ENCODE assay signal across 13 cellular contexts in the genomic region with DNA sequence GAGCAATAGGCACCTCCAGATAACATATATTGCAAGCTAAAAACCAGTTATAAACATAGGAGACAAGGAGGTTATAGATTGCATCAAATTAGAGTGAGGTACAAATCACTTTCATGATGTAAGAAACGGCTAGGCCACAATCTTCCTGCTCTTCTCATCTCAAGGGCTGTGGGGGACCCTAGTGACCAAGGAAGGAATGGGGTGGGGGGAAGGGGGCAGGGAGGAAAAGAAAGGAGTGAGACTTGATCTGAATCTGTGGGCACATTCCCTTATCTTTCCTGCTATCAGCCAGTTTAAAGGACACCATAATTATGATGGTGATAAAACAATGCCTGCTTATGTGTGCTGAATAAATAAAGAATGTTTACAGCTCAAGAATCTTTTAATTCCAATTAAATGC. TPM values are rescaled to one million over a fixed set of nuclear protein-coding genes. Genes with fewer than 3 reads are reported as not detected.
A peak's percentile ranks its signal among the peaks of the same experiment; 100 is the strongest.
DNase-seq lines count a peak whose midpoint lies in the region; ATAC-seq and TF ChIP-seq lines count a peak whose summit lies in the region.
"Had no signal": no experiment of that assay in that cellular context is flagged by ENCODE, and none has a peak within 500 bp of the region (broad histone marks: within the 10 kb centered on the region; RNA-seq: fewer than 3 reads in every experiment).

No MANE protein-coding gene starts in this region.

- TF ChIP-seq CTCF in A673 (conservative IDR thresholded peaks at IDR 0.05; ENCODE audit: low read depth, low read length): no peak
- TF ChIP-seq CTCF in brain microvascular endothelial cell (IDR thresholded peaks at IDR 0.05; ENCODE audit: low read depth, low read length, missing control alignments): peak; percentile 14
- TF ChIP-seq CTCF in CD8-positive, alpha-beta T cell (IDR thresholded peaks at IDR 0.05): no peak

- no peak for ATAC-seq in CD8-positive, alpha-beta T cell
- no peak for ATAC-seq in HG02840 (IDR thresholded peaks at IDR 0.05; ENCODE audit: low FRiP score, unreplicated experiment)
- ATAC-seq: heart right ventricle had no signal

- H3K27ac Mint-ChIP-seq in CD8-positive, alpha-beta T cell: no peak overlapping the region
- no peak overlapping the region for H3K27ac Mint-ChIP-seq in activated T-cell treated with anti-CD3 and anti-CD28 coated beads, Interleukin-2, amount 50 U/mL, for 24 hours
- H3K27ac Mint-ChIP-seq: CD4-positive, CD25-positive, alpha-beta regulatory T cell had no signal

- peaks cover 46% of the 10 kb centered on the region for H3K4me1 Mint-ChIP-seq in CD8-positive, alpha-beta T cell (ENCODE audit: low read depth)
- peaks cover 49% of the 10 kb centered on the region for H3K4me1 Mint-ChIP-seq in activated T-cell treated with anti-CD3 and anti-CD28 coated beads, Interleukin-2, amount 50 U/mL, for 24 hours (ENCODE audit: low read depth)

- no peaks in the 10 kb centered on the region for H3K9me3 Mint-ChIP-seq in CD8-positive, alpha-beta T cell
- H3K9me3 Mint-ChIP-seq in activated T-cell treated with anti-CD3 and anti-CD28 coated beads, Interleukin-2, amount 50 U/mL, for 24 hours: no peaks in the 10 kb centered on the region
- H3K9me3 Mint-ChIP-seq: memory B cell had no signal

- H3K4me3 ChIP-seq in A673 (ENCODE audit: low read depth, low read length, poor library complexity, severe bottlenecking) (no peak overlapping the region), HUES48 (ENCODE audit: low read depth, low read length) (no peak overlapping the region), brain microvascular endothelial cell (ENCODE audit: low read depth, low read length) (no peak overlapping the region), muscle layer of colon (ENCODE audit: low read depth in 1 of 2, low read length in 2 of 2) (no peak overlapping the region)
- H3K4me3 ChIP-seq in CD8-positive, alpha-beta T cell (ENCODE audit: low read depth, low read length): no peak overlapping the region

- BruUV-seq in A673 (replicated peaks; lab: Mats Ljungman, UMichigan): no TSS peak

- H3K27me3 Mint-ChIP-seq in CD8-positive, alpha-beta T cell (ENCODE audit: low read depth): peaks cover 59% of the 10 kb centered on the region
- H3K27me3 Mint-ChIP-seq in activated T-cell treated with anti-CD3 and anti-CD28 coated beads, Interleukin-2, amount 50 U/mL, for 24 hours: peaks cover 65% of the 10 kb centered on the region

- H3K4me1 ChIP-seq in A673 (ENCODE audit: insufficient read depth, low read length, poor library complexity, severe bottlenecking) (peaks cover 52% of the 10 kb centered on the region), HUES48 (ENCODE audit: control insufficient read depth, insufficient read depth, low read length) (peaks cover 64% of the 10 kb centered on the region), muscle layer of colon (ENCODE audit: insufficient read depth, low read length) (peaks cover 36% of the 10 kb centered on the region)
- peaks cover 37% of the 10 kb centered on the region for H3K4me1 ChIP-seq in CD8-positive, alpha-beta T cell (ENCODE audit: insufficient read depth, low read length)

- intact Hi-C loops in A673 (cut with micrococcal nuclease; ENCODE audit: unreplicated experiment): no loop called here
- intact Hi-C loops in CD8-positive, alpha-beta T cell (cut with DNase I, micrococcal nuclease): loop anchor here in 1 of 2 experiments (10.0 kb wide), 1 partner anchor 1912 kb away; a partner anchor contains a TSS

- H3K27ac ChIP-seq in A673 (ENCODE audit: low read depth, low read length, poor library complexity, severe bottlenecking): peak overlapping the region; percentile 99
- peak overlapping the region; percentile 99 for H3K27ac ChIP-seq in HUES48 (ENCODE audit: low read depth, low read length)
- no peak overlapping the region for H3K27ac ChIP-seq in brain microvascular endothelial cell
- H3K27ac ChIP-seq in muscle layer of colon (ENCODE audit: low read depth, low read length): peak overlapping the region; percentile 100
- H3K27ac ChIP-seq in CD8-positive, alpha-beta T cell (ENCODE audit: low read depth, low read length): no peak overlapping the region

- no peaks in the 10 kb centered on the region for H3K36me3 ChIP-seq in A673 (ENCODE audit: insufficient read depth, low read length, poor library complexity, severe bottlenecking)
- no peaks in the 10 kb centered on the region for H3K36me3 ChIP-seq in HUES48 (ENCODE audit: control insufficient read depth, insufficient read depth, low read length)
- no peaks in the 10 kb centered on the region for H3K36me3 ChIP-seq in brain microvascular endothelial cell (replicated peaks)
- H3K36me3 ChIP-seq in muscle layer of colon (ENCODE audit: insufficient read depth, low read length): no peaks in the 10 kb centered on the region
- H3K36me3 ChIP-seq in CD8-positive, alpha-beta T cell (ENCODE audit: insufficient read depth, low read length): no peaks in the 10 kb centered on the region
- H3K36me3 ChIP-seq: heart right ventricle had no signal

- DNase-seq in A673 (ENCODE audit: low spot score): peak; percentile 61
- no peak for DNase-seq in brain microvascular endothelial cell
- DNase-seq in CD8-positive, alpha-beta T cell: no peak
- no peak for DNase-seq in kidney glomerular epithelial cell (lab: John Stamatoyannopoulos, UW)
- no peak for DNase-seq in activated T-cell treated with anti-CD3 and anti-CD28 coated beads, Interleukin-2, amount 50 U/mL, for 24 hours
- DNase-seq: amniotic stem cell; CD4-positive, CD25-positive, alpha-beta regulatory T cell; heart right ventricle; SIG-M5 had no signal

- no peak overlapping the region for H3K9ac ChIP-seq in HUES48 (ENCODE audit: low read depth, low read length)
- no peak overlapping the region for H3K9ac ChIP-seq in muscle layer of colon (ENCODE audit: low read length)

- H3K27me3 ChIP-seq in A673 (replicated peaks; ENCODE audit: insufficient read depth, low read depth, low read length, poor library complexity) (no peaks in the 10 kb centered on the region), HUES48 (ENCODE audit: control insufficient read depth, insufficient read depth, low read length) (peaks cover 30% of the 10 kb centered on the region), brain microvascular endothelial cell (replicated peaks) (no peaks in the 10 kb centered on the region), muscle layer of colon (ENCODE audit: control insufficient read depth in 1 of 2, insufficient read depth in 2 of 2, low read length in 2 of 2) (no peaks in the 10 kb centered on the region)
- peaks cover 51% of the 10 kb centered on the region for H3K27me3 ChIP-seq in CD8-positive, alpha-beta T cell (ENCODE audit: insufficient read depth, low read length)

- CTCF ChIA-PET in A673 (lab: Charles Lee): interaction anchor here (1.3 kb wide), 1 partner anchor 209 kb away, joined by 3 read pairs; no protein-coding TSS in a partner anchor
- CTCF ChIA-PET in CD8-positive, alpha-beta T cell (lab: Charles Lee): interaction anchor here (2.5 kb wide), 1 partner anchor 27 kb away, joined by 11 read pairs; no protein-coding TSS in a partner anchor

- POLR2A ChIA-PET in A673 (lab: Charles Lee; ENCODE audit: low non-redundant PET): no interaction called here
- POLR2A ChIA-PET in CD8-positive, alpha-beta T cell (lab: Charles Lee): no interaction called here

- H3K9me3 ChIP-seq in A673 (ENCODE audit: low read depth, low read length, poor library complexity, severe bottlenecking) (no peaks in the 10 kb centered on the region), HUES48 (ENCODE audit: control insufficient read depth, insufficient read depth, low read length) (no peaks in the 10 kb centered on the region), muscle layer of colon (ENCODE audit: low read length) (no peaks in the 10 kb centered on the region)
- no peaks in the 10 kb centered on the region for H3K9me3 ChIP-seq in CD8-positive, alpha-beta T cell (ENCODE audit: low read length)
- H3K9me3 ChIP-seq: heart right ventricle had no signal

- no peak overlapping the region for H3K4me3 Mint-ChIP-seq in CD8-positive, alpha-beta T cell
- no peak overlapping the region for H3K4me3 Mint-ChIP-seq in activated T-cell treated with anti-CD3 and anti-CD28 coated beads, Interleukin-2, amount 50 U/mL, for 24 hours
- H3K4me3 Mint-ChIP-seq: memory B cell had no signal

- H3K36me3 Mint-ChIP-seq in CD8-positive, alpha-beta T cell: peaks cover 4% of the 10 kb centered on the region
- H3K36me3 Mint-ChIP-seq in activated T-cell treated with anti-CD3 and anti-CD28 coated beads, Interleukin-2, amount 50 U/mL, for 24 hours (ENCODE audit: low read depth): no peaks in the 10 kb centered on the region
- H3K36me3 Mint-ChIP-seq: CD4-positive, CD25-positive, alpha-beta regulatory T cell; memory B cell had no signal

- in situ Hi-C loops in brain microvascular endothelial cell (cut with HindIII; ENCODE audit: low pct_ligation_motif_present, low sequenced_read_pairs): loop anchor here (25.0 kb wide), 2 partner anchors 236 to 414 kb away; no protein-coding TSS in a partner anchor

RNA-seq across cellular contexts. Expression of a gene that starts 2.5 kb away (rescaled TPM):
- 4.4 and 4.9 TPM in 2 replicates for total RNA-seq in A673 (2021)
- not detected for total RNA-seq in CD8-positive, alpha-beta T cell

RNA-seq across cellular contexts. Expression of a gene that starts 11.0 kb away (rescaled TPM):
- 58.4 and 60.0 TPM in 2 replicates for total RNA-seq in A673 (2021)
- total RNA-seq in CD8-positive, alpha-beta T cell: 10 to 100 TPM; 36.7 to 41.0 TPM

Comparison
In these comparisons a context has a peak if more than half of its experiments do, and no peak if none do; other contexts are left out.
1. H3K27ac ChIP-seq: peak in A673 (single experiment), HUES48 (single experiment) and muscle layer of colon (single experiment); none in brain microvascular endothelial cell (single experiment) and CD8-positive, alpha-beta T cell (single experiment).